Comparison of ENCODE assay signal across 10 cellular contexts in the genomic region with DNA sequence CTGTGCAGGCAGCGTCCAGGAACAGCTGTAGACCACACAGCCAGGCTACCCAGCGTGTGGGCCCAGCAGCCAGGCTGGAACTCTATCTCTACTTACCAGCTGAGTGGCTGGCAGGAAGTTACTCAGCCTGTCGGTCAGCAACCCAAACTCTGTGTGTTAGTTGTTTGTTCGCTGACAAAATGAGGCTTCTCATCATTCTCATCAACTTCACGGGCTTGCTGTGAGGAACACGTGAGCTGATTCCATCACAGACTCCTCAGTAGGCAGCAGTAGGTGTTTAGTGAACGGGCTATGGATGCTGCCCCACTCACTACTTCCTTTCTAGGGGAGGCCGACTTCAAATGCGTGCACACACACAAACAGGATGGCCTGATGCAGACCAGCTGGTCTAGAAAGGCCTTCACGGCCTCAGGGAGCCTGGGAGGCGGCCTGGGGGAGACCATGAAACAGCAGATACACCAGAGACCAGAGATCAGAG. TPM values are rescaled to one million over a fixed set of nuclear protein-coding genes. Genes with fewer than 3 reads are reported as not detected.
DNase-seq lines count a peak whose midpoint lies in the region; ATAC-seq and TF ChIP-seq lines count a peak whose summit lies in the region.
"Had no signal": no experiment of that assay in that cellular context is flagged by ENCODE, and none has a peak within 500 bp of the region (broad histone marks: within the 10 kb centered on the region; RNA-seq: fewer than 3 reads in every experiment).

No MANE protein-coding gene starts in this region.

- no peak overlapping the region for H3K4me2 ChIP-seq in SK-N-SH
- H3K4me2 ChIP-seq in fibroblast of lung (ENCODE audit: extremely low read depth, insufficient read depth, low read length): no peak overlapping the region

- H4K20me1 ChIP-seq in SK-N-SH (ENCODE audit: insufficient read depth) (no peaks in the 10 kb centered on the region), fibroblast of lung (ENCODE audit: control insufficient read depth, extremely low read depth, insufficient read depth, low read length) (no peaks in the 10 kb centered on the region)

- H2AFZ ChIP-seq in SK-N-SH (ENCODE audit: low read depth) (peak overlapping the region; percentile 96; the same call in 1 of the 2 replicates), fibroblast of lung (ENCODE audit: low read length) (peak overlapping the region; percentile 85)

- H3K4me3 ChIP-seq in SK-N-SH (ENCODE audit: low read depth in 2 of 2, low read length in 1 of 2) (no peak overlapping the region), fibroblast of lung (replicated peaks in 1 of 4; ENCODE audit: control extremely low read depth in 1 of 4, insufficient read depth in 1 of 4, low read depth in 3 of 4, low read length in 4 of 4) (no peak overlapping the region), adrenal gland (no peak overlapping the region)

- no peak for TF ChIP-seq POLR2A in adrenal gland (IDR thresholded peaks at IDR 0.05)

- POLR2A ChIA-PET in SK-N-SH (lab: Yijun Ruan, JAX): no interaction called here

- no peaks in the 10 kb centered on the region for H3K9me3 ChIP-seq in SK-N-SH
- no peaks in the 10 kb centered on the region for H3K9me3 ChIP-seq in fibroblast of lung (ENCODE audit: control insufficient read depth, insufficient read depth, low read depth, low read length)
- H3K9me3 ChIP-seq in adrenal gland (replicated peaks in 1 of 3): no peaks in the 10 kb centered on the region
- H3K9me3 ChIP-seq: BE2C had no signal

- H3K9me2 ChIP-seq in SK-N-SH: no peaks in the 10 kb centered on the region

- peaks cover 5% of the 10 kb centered on the region for H3K4me1 Mint-ChIP-seq in activated T-cell treated with anti-CD3 and anti-CD28 coated beads, Interleukin-2, amount 50 U/mL, for 24 hours (ENCODE audit: low read depth)
- H3K4me1 Mint-ChIP-seq in stimulated activated naive B cell treated with anti-CD40 and anti-IgM and Interleukin-4, amounts not matched to agents 10 μg/mL and 1 μg/mL and 100 μg/mL, for 72 hours: peaks cover 14 to 22% of the 10 kb centered on the region in 2 donors

- H3K79me2 ChIP-seq in SK-N-SH (ENCODE audit: insufficient read depth) (no peaks in the 10 kb centered on the region), fibroblast of lung (ENCODE audit: control insufficient read depth, insufficient read depth, low read length) (no peaks in the 10 kb centered on the region)

- no peak for DNase-seq in activated T-cell treated with anti-CD3 and anti-CD28 coated beads, Interleukin-2, amount 50 U/mL, for 24 hours
- no peak for DNase-seq in activated T-cell treated with anti-CD3 and anti-CD28 coated beads for 4 hours
- DNase-seq in SK-N-SH: no peak
- DNase-seq in fibroblast of lung (ENCODE audit: low read depth in 2 of 2): peak in 1 of 2 donors; percentile 39
- DNase-seq in stimulated activated naive B cell treated with anti-CD40 and anti-IgM and Interleukin-4, amounts not matched to agents 10 μg/mL and 1 μg/mL and 100 μg/mL, for 72 hours: no peak
- no peak for DNase-seq in adrenal gland
- no peak for DNase-seq in NCI-H1930 (lab: John Stamatoyannopoulos, UW)
- DNase-seq: BE2C; effector memory CD4-positive, alpha-beta T cell had no signal

- H3K4me1 ChIP-seq in SK-N-SH (ENCODE audit: control insufficient read depth in 1 of 2, insufficient read depth in 2 of 2, low read depth in 1 of 2, low read length in 1 of 2) (no peaks in the 10 kb centered on the region; a peak in 1 of 4 replicates), fibroblast of lung (ENCODE audit: control insufficient read depth, extremely low read depth, insufficient read depth, low read length) (peaks cover 3% of the 10 kb centered on the region), adrenal gland (replicated peaks in 1 of 2) (no peaks in the 10 kb centered on the region)
- H3K4me1 ChIP-seq: BE2C had no signal

- H3K4me3 Mint-ChIP-seq in activated T-cell treated with anti-CD3 and anti-CD28 coated beads, Interleukin-2, amount 50 U/mL, for 24 hours: no peak overlapping the region
- peak overlapping the region; percentile 59 to 61 for H3K4me3 Mint-ChIP-seq in stimulated activated naive B cell treated with anti-CD40 and anti-IgM and Interleukin-4, amounts not matched to agents 10 μg/mL and 1 μg/mL and 100 μg/mL, for 72 hours

- no peak for TF ChIP-seq RAD21 in SK-N-SH (IDR thresholded peaks at IDR 0.05; ENCODE audit: low read length)

- H3K36me3 Mint-ChIP-seq in activated T-cell treated with anti-CD3 and anti-CD28 coated beads, Interleukin-2, amount 50 U/mL, for 24 hours (ENCODE audit: low read depth): no peaks in the 10 kb centered on the region
- H3K36me3 Mint-ChIP-seq in stimulated activated naive B cell treated with anti-CD40 and anti-IgM and Interleukin-4, amounts not matched to agents 10 μg/mL and 1 μg/mL and 100 μg/mL, for 72 hours: peaks cover 0 to 4% of the 10 kb centered on the region in 2 donors

- no peaks in the 10 kb centered on the region for H3K27me3 ChIP-seq in SK-N-SH (ENCODE audit: insufficient read depth)
- H3K27me3 ChIP-seq in fibroblast of lung (ENCODE audit: control insufficient read depth, insufficient read depth, low read length): no peaks in the 10 kb centered on the region
- no peaks in the 10 kb centered on the region for H3K27me3 ChIP-seq in adrenal gland
- H3K27me3 ChIP-seq: BE2C had no signal

- no peak for TF ChIP-seq EP300 in SK-N-SH (IDR thresholded peaks at IDR 0.05; ENCODE audit: borderline replicate concordance in 1 of 2, low read depth in 1 of 2, low read length in 1 of 2)

- H3K27me3 Mint-ChIP-seq in activated T-cell treated with anti-CD3 and anti-CD28 coated beads, Interleukin-2, amount 50 U/mL, for 24 hours: no peaks in the 10 kb centered on the region
- no peaks in the 10 kb centered on the region for H3K27me3 Mint-ChIP-seq in stimulated activated naive B cell treated with anti-CD40 and anti-IgM and Interleukin-4, amounts not matched to agents 10 μg/mL and 1 μg/mL and 100 μg/mL, for 72 hours

- H3K27ac ChIP-seq in SK-N-SH (ENCODE audit: low read depth in 2 of 2, low read length in 1 of 2) (peak overlapping the region in 1 of 2 experiments; percentile 3; a peak in 1 of 4 replicates), fibroblast of lung (ENCODE audit: insufficient read depth, low read length) (peak overlapping the region; percentile 8), adrenal gland (no peak overlapping the region)

- no peak for TF ChIP-seq CTCF in SK-N-SH (IDR thresholded peaks at IDR 0.05)
- TF ChIP-seq CTCF in fibroblast of lung (conservative IDR thresholded peaks at IDR 0.05 in 1 of 2, IDR thresholded peaks at IDR 0.05 in 1 of 2; ENCODE audit: low read depth in 1 of 2, low read length in 2 of 2): no peak
- no peak for TF ChIP-seq CTCF in adrenal gland (IDR thresholded peaks at IDR 0.05)

- WGBS in SK-N-SH (ENCODE audit: low lambda C conversion rate): 93% methylated on average over 10 of the region's 11 CpGs
- 66 to 77% (median 73%) methylated on average over 9 to 11 of the region's 11 CpGs for WGBS in adrenal gland, 4 donors

- ATAC-seq in stimulated activated naive B cell treated with anti-CD40 and anti-IgM and Interleukin-4, amounts not matched to agents 10 μg/mL and 1 μg/mL and 100 μg/mL, for 72 hours (replicated peaks): peak; percentile 77 to 79
- no peak for ATAC-seq in HG03439 (IDR thresholded peaks at IDR 0.05; ENCODE audit: unreplicated experiment)

- CTCF ChIA-PET in SK-N-SH (lab: Yijun Ruan, JAX): interaction anchor here (0.6 to 1.2 kb wide), 4 partner anchors 12 to 685 kb away, joined by 3 to 5 read pairs (median 3); partner anchors contain the start of genes CAPN1 and TM7SF2

- peak overlapping the region; percentile 16 for H3K27ac Mint-ChIP-seq in activated T-cell treated with anti-CD3 and anti-CD28 coated beads, Interleukin-2, amount 50 U/mL, for 24 hours
- H3K27ac Mint-ChIP-seq in stimulated activated naive B cell treated with anti-CD40 and anti-IgM and Interleukin-4, amounts not matched to agents 10 μg/mL and 1 μg/mL and 100 μg/mL, for 72 hours: peak overlapping the region; percentile 98

- no peaks in the 10 kb centered on the region for H3K36me3 ChIP-seq in SK-N-SH (replicated peaks in 1 of 2; ENCODE audit: control insufficient read depth in 1 of 2, insufficient read depth in 2 of 2, low read length in 1 of 2)
- H3K36me3 ChIP-seq in fibroblast of lung (ENCODE audit: control insufficient read depth, insufficient read depth, low read length): no peaks in the 10 kb centered on the region
- no peaks in the 10 kb centered on the region for H3K36me3 ChIP-seq in adrenal gland (replicated peaks in 1 of 2)
- H3K36me3 ChIP-seq: BE2C had no signal

- peaks cover 2% of the 10 kb centered on the region for H3F3A ChIP-seq in SK-N-SH (replicated peaks; ENCODE audit: insufficient read depth)

- intact Hi-C loops in adrenal gland (cut with DNase I): no loop called here

- H3K9me3 Mint-ChIP-seq in activated T-cell treated with anti-CD3 and anti-CD28 coated beads, Interleukin-2, amount 50 U/mL, for 24 hours: no peaks in the 10 kb centered on the region
- no peaks in the 10 kb centered on the region for H3K9me3 Mint-ChIP-seq in stimulated activated naive B cell treated with anti-CD40 and anti-IgM and Interleukin-4, amounts not matched to agents 10 μg/mL and 1 μg/mL and 100 μg/mL, for 72 hours

- H3K9ac ChIP-seq in SK-N-SH (no peak overlapping the region), fibroblast of lung (ENCODE audit: insufficient read depth, low read length) (no peak overlapping the region)

RNA-seq across cellular contexts. Expression of gene SPDYC, which starts 0.8 kb away (rescaled TPM):
- not detected in 2 replicates for polyA plus RNA-seq in SK-N-SH (2012; rRNA removed)
- polyA plus RNA-seq in SK-N-SH (2012; cell fraction: cytosol; rRNA removed): not detected in 2 replicates
- not detected in 2 replicates for polyA plus RNA-seq in SK-N-SH (2012; cell fraction: nucleus; rRNA removed)
- not detected in 2 replicates for total RNA-seq in fibroblast of lung
- polyA plus RNA-seq in fibroblast of lung: not detected in 2 replicates
- polyA plus RNA-seq in fibroblast of lung (2012): not detected in 2 replicates
- polyA minus RNA-seq in fibroblast of lung (ENCODE audit: low replicate concordance): not detected in 2 replicates
- total RNA-seq in adrenal gland: not detected
- under 1 TPM in 1 of 3 donors, not detected in 2; 0.10 TPM for polyA plus RNA-seq in adrenal gland

RNA-seq across cellular contexts. Expression of gene CAPN1, which starts 12.5 kb away (rescaled TPM):
- polyA plus RNA-seq in SK-N-SH (2012; rRNA removed): 78.6 and 92.2 TPM in 2 replicates
- polyA plus RNA-seq in SK-N-SH (2012; cell fraction: cytosol; rRNA removed): 31.3 and 51.8 TPM in 2 replicates
- 159 and 181 TPM in 2 replicates for polyA plus RNA-seq in SK-N-SH (2012; cell fraction: nucleus; rRNA removed)
- 58.0 and 94.5 TPM in 2 replicates for total RNA-seq in fibroblast of lung
- polyA plus RNA-seq in fibroblast of lung: 70.3 and 111 TPM in 2 replicates
- polyA plus RNA-seq in fibroblast of lung (2012): 135 and 180 TPM in 2 replicates
- polyA minus RNA-seq in fibroblast of lung (ENCODE audit: low replicate concordance): 332 and 357 TPM in 2 replicates
- total RNA-seq in adrenal gland: 100 to 1,000 TPM in 7 of 8 donors, 10 to 100 TPM in 1; 87.0 to 333 (median 146) TPM
- 100 to 1,000 TPM in 2 of 3 donors, 10 to 100 TPM in 1; 33.0 to 131 (median 106) TPM for polyA plus RNA-seq in adrenal gland

RNA-seq across cellular contexts. Expression of gene SYVN1, which starts 34.9 kb away (rescaled TPM):
- 14.9 and 31.9 TPM in 2 replicates for polyA plus RNA-seq in SK-N-SH (2012; rRNA removed)
- 25.5 and 32.8 TPM in 2 replicates for polyA plus RNA-seq in SK-N-SH (2012; cell fraction: cytosol; rRNA removed)
- 91.3 and 98.3 TPM in 2 replicates for polyA plus RNA-seq in SK-N-SH (2012; cell fraction: nucleus; rRNA removed)
- 13.6 and 15.5 TPM in 2 replicates for total RNA-seq in fibroblast of lung
- 25.2 and 30.4 TPM in 2 replicates for polyA plus RNA-seq in fibroblast of lung
- polyA plus RNA-seq in fibroblast of lung (2012): 26.7 and 28.2 TPM in 2 replicates
- 259 and 336 TPM in 2 replicates for polyA minus RNA-seq in fibroblast of lung (ENCODE audit: low replicate concordance)
- total RNA-seq in adrenal gland: 100 to 1,000 TPM in 1 of 8 donors, 10 to 100 TPM in 7; 28.1 to 119 (median 64.3) TPM
- polyA plus RNA-seq in adrenal gland: 100 to 1,000 TPM in 1 of 3 donors, 10 to 100 TPM in 2; 46.0 to 124 (median 58.5) TPM

RNA-seq across cellular contexts. Expression of gene MRPL49, which starts 47.1 kb away (rescaled TPM):
- polyA plus RNA-seq in SK-N-SH (2012; rRNA removed): 56.7 and 89.7 TPM in 2 replicates
- 50.2 and 68.6 TPM in 2 replicates for polyA plus RNA-seq in SK-N-SH (2012; cell fraction: cytosol; rRNA removed)
- polyA plus RNA-seq in SK-N-SH (2012; cell fraction: nucleus; rRNA removed): 28.6 and 38.2 TPM in 2 replicates
- 46.2 and 70.8 TPM in 2 replicates for total RNA-seq in fibroblast of lung
- 55.5 and 60.8 TPM in 2 replicates for polyA plus RNA-seq in fibroblast of lung
- 39.5 and 45.3 TPM in 2 replicates for polyA plus RNA-seq in fibroblast of lung (2012)
- polyA minus RNA-seq in fibroblast of lung (ENCODE audit: low replicate concordance): 58.5 and 106 TPM in 2 replicates
- 100 to 1,000 TPM; 113 to 180 (median 135) TPM for total RNA-seq in adrenal gland
- polyA plus RNA-seq in adrenal gland: 100 to 1,000 TPM in 1 of 3 donors, 10 to 100 TPM in 2; 32.7 to 122 (median 33.9) TPM

RNA-seq across cellular contexts. Expression of gene FAU, which starts 47.3 kb away (rescaled TPM):
- polyA plus RNA-seq in SK-N-SH (2012; rRNA removed) (912 and 1,210 TPM in 2 replicates), fibroblast of lung (256 and 290 TPM in 2 replicates), adrenal gland (1,000 to 10,000 TPM in 2 of 3 donors, 100 to 1,000 TPM in 1; 656 to 2,488 (median 2,066) TPM)
- polyA plus RNA-seq in SK-N-SH (2012; cell fraction: cytosol; rRNA removed): 839 and 875 TPM in 2 replicates
- polyA plus RNA-seq in SK-N-SH (2012; cell fraction: nucleus; rRNA removed): 329 and 754 TPM in 2 replicates
- total RNA-seq in fibroblast of lung (336 and 338 TPM in 2 replicates), adrenal gland (1,000 to 10,000 TPM in 5 of 8 donors, 100 to 1,000 TPM in 3; 361 to 1,303 (median 1,029) TPM)
- 927 and 982 TPM in 2 replicates for polyA plus RNA-seq in fibroblast of lung (2012)
- polyA minus RNA-seq in fibroblast of lung (ENCODE audit: low replicate concordance): 57.5 and 61.8 TPM in 2 replicates
